In genomic region chr12:119996417-119996816, GRCh38 we compare ENCODE assay signal across 17 cellular contexts. TPM values are rescaled to one million over a fixed set of nuclear protein-coding genes. Genes with fewer than 3 reads are reported as not detected.
DNase-seq lines count a peak whose midpoint lies in the region; ATAC-seq lines count a peak whose summit lies in the region.
"Had no signal": no experiment of that assay in that cellular context is flagged by ENCODE, and none has a peak within 500 bp of the region (broad histone marks: within the 10 kb centered on the region; RNA-seq: fewer than 3 reads in every experiment).

No MANE protein-coding gene starts in this region.

- H3K9me3 Mint-ChIP-seq in activated T-cell treated with anti-CD3 and anti-CD28 coated beads, Interleukin-2, amount 50 U/mL, for 24 hours, result no peaks in the 10 kb centered on the region
- H3K9me3 Mint-ChIP-seq in activated naive CD4-positive, alpha-beta T cell treated with anti-CD3 and anti-CD28 coated beads, Interleukin-2, amount 50 U/mL, for 72 hours, result no peaks in the 10 kb centered on the region
- no peaks in the 10 kb centered on the region for H3K9me3 Mint-ChIP-seq in activated T-helper 2 cell treated with anti-CD3 and anti-CD28 coated beads, Interferon-gamma antibody, Interleukin-2, Interleukin-4, amounts not matched to agents 10 μg/mL and 5 μg/mL and 100 μg/mL, durations not matched to agents 14 hours and 24 hours and 36 hours
- H3K9me3 Mint-ChIP-seq: CD8-positive, alpha-beta T cell had no signal

- H3K27ac Mint-ChIP-seq in activated T-cell treated with anti-CD3 and anti-CD28 coated beads, Interleukin-2, amount 50 U/mL, for 24 hours, result peak overlapping the region; percentile 89
- H3K27ac Mint-ChIP-seq in activated naive CD4-positive, alpha-beta T cell treated with anti-CD3 and anti-CD28 coated beads, Interleukin-2, amount 50 U/mL, for 72 hours, result peak overlapping the region; percentile 39 to 64
- peak overlapping the region; percentile 66 for H3K27ac Mint-ChIP-seq in T-helper 17 cell
- H3K27ac Mint-ChIP-seq in activated T-helper 2 cell treated with anti-CD3 and anti-CD28 coated beads, Interferon-gamma antibody, Interleukin-2, Interleukin-4, amounts not matched to agents 10 μg/mL and 5 μg/mL and 100 μg/mL, durations not matched to agents 14 hours and 24 hours and 36 hours, result peak overlapping the region; percentile 66
- H3K27ac Mint-ChIP-seq: CD8-positive, alpha-beta T cell had no signal

- no peak for DNase-seq in activated T-cell treated with anti-CD3 and anti-CD28 coated beads, Interleukin-2, amount 50 U/mL, for 24 hours
- no peak for DNase-seq in activated T-cell treated with anti-CD3 and anti-CD28 coated beads, Interleukin-2, amount 50 U/mL, for 48 hours
- no peak for DNase-seq in activated naive CD4-positive, alpha-beta T cell treated with anti-CD3 and anti-CD28 coated beads, Interleukin-2, amount 50 U/mL, for 72 hours (ENCODE audit: low spot score in 2 of 2)
- no peak for DNase-seq in activated naive CD4-positive, alpha-beta T cell treated with anti-CD3 and anti-CD28 coated beads, Interleukin-2, amount 50 U/mL, for 16 hours
- no peak for DNase-seq in T-helper 17 cell
- no peak for DNase-seq in activated T-helper 2 cell treated with anti-CD3 and anti-CD28 coated beads, Interferon-gamma antibody, Interleukin-2, Interleukin-4, amounts not matched to agents 10 μg/mL and 5 μg/mL and 100 μg/mL, durations not matched to agents 14 hours and 24 hours and 36 hours (ENCODE audit: low spot score)
- DNase-seq in HT-29 (ENCODE audit: low spot score), result no peak
- DNase-seq: BE2C; CD8-positive, alpha-beta T cell; COR-L47; DMS153; DMS79 treated with DMSO at 0.1 percent for 48 hours; EL; GM23248 had no signal

- H3K9me3 ChIP-seq in T-helper 17 cell (ENCODE audit: control insufficient read depth, low read length, poor library complexity, severe bottlenecking), result no peaks in the 10 kb centered on the region
- H3K9me3 ChIP-seq: A549, BE2C had no signal

- no peaks in the 10 kb centered on the region for H3K27me3 Mint-ChIP-seq in activated T-cell treated with anti-CD3 and anti-CD28 coated beads, Interleukin-2, amount 50 U/mL, for 24 hours
- no peaks in the 10 kb centered on the region for H3K27me3 Mint-ChIP-seq in T-helper 17 cell
- no peaks in the 10 kb centered on the region for H3K27me3 Mint-ChIP-seq in activated T-helper 2 cell treated with anti-CD3 and anti-CD28 coated beads, Interferon-gamma antibody, Interleukin-2, Interleukin-4, amounts not matched to agents 10 μg/mL and 5 μg/mL and 100 μg/mL, durations not matched to agents 14 hours and 24 hours and 36 hours (ENCODE audit: low read depth)

- no peak overlapping the region for H3K4me3 Mint-ChIP-seq in activated T-cell treated with anti-CD3 and anti-CD28 coated beads, Interleukin-2, amount 50 U/mL, for 24 hours
- no peak overlapping the region for H3K4me3 Mint-ChIP-seq in T-helper 17 cell
- H3K4me3 Mint-ChIP-seq in activated T-helper 2 cell treated with anti-CD3 and anti-CD28 coated beads, Interferon-gamma antibody, Interleukin-2, Interleukin-4, amounts not matched to agents 10 μg/mL and 5 μg/mL and 100 μg/mL, durations not matched to agents 14 hours and 24 hours and 36 hours (ENCODE audit: low read depth), result no peak overlapping the region
- H3K4me3 Mint-ChIP-seq: CD8-positive, alpha-beta T cell had no signal

- peak; percentile 42 to 43 for ATAC-seq in activated naive CD4-positive, alpha-beta T cell treated with anti-CD3 and anti-CD28 coated beads, Interleukin-2, amount 50 U/mL, for 72 hours
- ATAC-seq in T-helper 17 cell (no peak), HG02623 (IDR thresholded peaks at IDR 0.05; ENCODE audit: unreplicated experiment) (no peak)
- ATAC-seq: A549; CD8-positive, alpha-beta T cell; HCT116 had no signal

- peaks cover 87% of the 10 kb centered on the region for H3K4me1 Mint-ChIP-seq in activated T-cell treated with anti-CD3 and anti-CD28 coated beads, Interleukin-2, amount 50 U/mL, for 24 hours (ENCODE audit: low read depth)
- peaks cover 20% of the 10 kb centered on the region for H3K4me1 Mint-ChIP-seq in T-helper 17 cell
- H3K4me1 Mint-ChIP-seq in activated T-helper 2 cell treated with anti-CD3 and anti-CD28 coated beads, Interferon-gamma antibody, Interleukin-2, Interleukin-4, amounts not matched to agents 10 μg/mL and 5 μg/mL and 100 μg/mL, durations not matched to agents 14 hours and 24 hours and 36 hours (ENCODE audit: low read depth), result peaks cover 42% of the 10 kb centered on the region

- intact Hi-C loops in activated T-helper 2 cell treated with anti-CD3 and anti-CD28 coated beads, Interferon-gamma antibody, Interleukin-2, Interleukin-4, amounts not matched to agents 10 μg/mL and 5 μg/mL and 100 μg/mL, durations not matched to agents 14 hours and 24 hours and 36 hours (cut with micrococcal nuclease), result no loop called here

- H3K36me3 Mint-ChIP-seq in activated T-cell treated with anti-CD3 and anti-CD28 coated beads, Interleukin-2, amount 50 U/mL, for 24 hours (ENCODE audit: low read depth), result peaks cover 98% of the 10 kb centered on the region
- H3K36me3 Mint-ChIP-seq in activated naive CD4-positive, alpha-beta T cell treated with anti-CD3 and anti-CD28 coated beads, Interleukin-2, amount 50 U/mL, for 72 hours, result peaks cover 54 to 75% of the 10 kb centered on the region in 2 donors
- peaks cover 11% of the 10 kb centered on the region for H3K36me3 Mint-ChIP-seq in T-helper 17 cell (ENCODE audit: low read depth)
- H3K36me3 Mint-ChIP-seq in activated T-helper 2 cell treated with anti-CD3 and anti-CD28 coated beads, Interferon-gamma antibody, Interleukin-2, Interleukin-4, amounts not matched to agents 10 μg/mL and 5 μg/mL and 100 μg/mL, durations not matched to agents 14 hours and 24 hours and 36 hours (ENCODE audit: low read depth), result peaks cover 90% of the 10 kb centered on the region

RNA-seq across cellular contexts. Expression of gene BICDL1, which starts 7.4 kb away (rescaled TPM):
- total RNA-seq in activated naive CD4-positive, alpha-beta T cell treated with anti-CD3 and anti-CD28 coated beads, Interleukin-2, amount 50 U/mL, for 72 hours, result 100 to 1,000 TPM in 1 of 2 donors, 10 to 100 TPM in 1; 92.5 to 158 TPM
- total RNA-seq in T-helper 17 cell, result 100 to 1,000 TPM; 135 to 146 TPM
- 127 and 130 TPM in 2 replicates for total RNA-seq in activated T-helper 2 cell treated with anti-CD3 and anti-CD28 coated beads, Interferon-gamma antibody, Interleukin-2, Interleukin-4, amounts not matched to agents 10 μg/mL and 5 μg/mL and 100 μg/mL, durations not matched to agents 14 hours and 24 hours and 36 hours
- total RNA-seq in HT-29 (2014; rRNA removed; shearing (Covaris generic)), result 19.9 and 21.5 TPM in 2 replicates
- total RNA-seq: GM23248 had no signal

Comparison
In these comparisons a context has a peak if more than half of its experiments do, and no peak if none do; other contexts are left out.
1. ATAC-seq: peak in activated naive CD4-positive, alpha-beta T cell treated with anti-CD3 and anti-CD28 coated beads, Interleukin-2, amount 50 U/mL, for 72 hours (2 of 2); none in T-helper 17 cell (single experiment) and HG02623 (single experiment).
2. Peak in every context shown above with its lines, with median percentiles within 50 percentile points of each other: H3K27ac Mint-ChIP-seq.